ENCODE assay signal across 19 cellular contexts in the genomic region with DNA sequence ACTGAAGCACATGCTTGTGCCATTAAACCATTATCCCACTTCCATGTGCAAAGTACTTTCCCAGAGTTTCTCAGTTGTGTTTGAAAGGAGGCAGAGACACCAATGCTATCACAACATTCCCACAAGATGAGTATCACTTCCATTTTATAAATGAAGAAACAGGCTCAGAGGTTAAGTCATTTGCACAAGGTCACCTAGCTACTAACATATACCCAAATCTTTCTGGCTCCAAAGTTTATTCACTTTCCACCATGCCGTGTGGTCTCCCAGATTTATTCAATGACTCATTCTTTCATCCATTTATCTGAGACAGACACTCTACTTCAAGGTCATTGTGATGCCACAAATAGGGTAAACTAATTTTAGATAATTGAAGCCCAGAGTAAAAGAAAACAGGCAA. TPM values are rescaled to one million over a fixed set of nuclear protein-coding genes. Genes with fewer than 3 reads are reported as not detected.
DNase-seq lines count a peak whose midpoint lies in the region; ATAC-seq and TF ChIP-seq lines count a peak whose summit lies in the region.
"Had no signal": no experiment of that assay in that cellular context is flagged by ENCODE, and none has a peak within 500 bp of the region (broad histone marks: within the 10 kb centered on the region; RNA-seq: fewer than 3 reads in every experiment).

No MANE protein-coding gene starts in this region.

- no peak for TF ChIP-seq CTCF in body of pancreas (IDR thresholded peaks at IDR 0.05)

- peaks cover 25 to 41% of the 10 kb centered on the region in 2 donors for H3K27me3 Mint-ChIP-seq in natural killer cell treated with Interleukin-12 subunit alpha and Interleukin-12 subunit beta and Interleukin-15 and Interleukin-18, amount 100 ng/mL, for 72 hours

- no peaks in the 10 kb centered on the region for H3K79me1 ChIP-seq in neuronal stem cell (ENCODE audit: low read depth, low read length)

- H3K14ac ChIP-seq in neuronal stem cell (ENCODE audit: low read length) = no peak overlapping the region

- H2BK12ac ChIP-seq in neuronal stem cell (ENCODE audit: low read length) = no peak overlapping the region

- H3K9me3 ChIP-seq in body of pancreas = no peaks in the 10 kb centered on the region
- no peaks in the 10 kb centered on the region for H3K9me3 ChIP-seq in neuronal stem cell (replicated peaks in 1 of 2; ENCODE audit: control insufficient read depth in 2 of 2, insufficient read depth in 1 of 2, low read depth in 1 of 2, low read length in 2 of 2)
- H3K9me3 ChIP-seq: heart right ventricle, prostate gland had no signal

- no peak overlapping the region for H3K4ac ChIP-seq in neuronal stem cell (ENCODE audit: low read length)

- no peak overlapping the region for H2AK5ac ChIP-seq in neuronal stem cell (ENCODE audit: low read depth, low read length)

- H3K27ac Mint-ChIP-seq in natural killer cell treated with Interleukin-12 subunit alpha and Interleukin-12 subunit beta and Interleukin-15 and Interleukin-18, amount 100 ng/mL, for 72 hours = no peak overlapping the region
- H3K27ac Mint-ChIP-seq: activated T-helper 2 cell treated with anti-CD3 and anti-CD28 coated beads, Interferon-gamma antibody, Interleukin-2, Interleukin-4, amounts not matched to agents 10 μg/mL and 5 μg/mL and 100 μg/mL, durations not matched to agents 14 hours and 24 hours and 36 hours had no signal

- WGBS in body of pancreas, 2 donors = 12 to 18% methylated on average over 1 of the region's 1 CpG
- no CpG with 5 or more reads among the region's 1 CpG for WGBS in neuronal stem cell (ENCODE audit: extremely low coverage in 2 of 2, insufficient read length in 2 of 2, insufficient replicate concordance in 1 of 2), 2 donors

- no peak overlapping the region for H3K4me2 ChIP-seq in neuronal stem cell (ENCODE audit: insufficient read depth, low read length, poor library complexity, severe bottlenecking)

- DNase-seq in HT1080 (ENCODE audit: low read depth) = peak; percentile 54
- no peak for DNase-seq in body of pancreas
- no peak for DNase-seq in neuronal stem cell (ENCODE audit: low spot score)
- DNase-seq in natural killer cell treated with Interleukin-12 subunit alpha and Interleukin-12 subunit beta and Interleukin-15 and Interleukin-18, amount 100 ng/mL, for 72 hours (ENCODE audit: low spot score) = no peak
- DNase-seq: anterior cingulate cortex; cortex of kidney; DMS79; heart right ventricle; MM.1S; NCI-H187; NCI-H510A; stimulated activated CD4-positive, alpha-beta T cell treated with anti-CD3 and anti-CD28 coated beads, Interleukin-15, amount 100 ng/mL, for 24 hours; substantia nigra had no signal

- H3K36me3 Mint-ChIP-seq in natural killer cell treated with Interleukin-12 subunit alpha and Interleukin-12 subunit beta and Interleukin-15 and Interleukin-18, amount 100 ng/mL, for 72 hours = no peaks in the 10 kb centered on the region

- H3K4me3 ChIP-seq in body of pancreas = no peak overlapping the region
- no peak overlapping the region for H3K4me3 ChIP-seq in neuronal stem cell (ENCODE audit: low read length in 2 of 2)
- H3K4me3 ChIP-seq: heart right ventricle, prostate gland had no signal

- intact Hi-C loops in body of pancreas (cut with DNase I) = no loop called here

- H2BK5ac ChIP-seq in neuronal stem cell (ENCODE audit: low read length) = no peak overlapping the region

- H3K27me3 ChIP-seq in body of pancreas = no peaks in the 10 kb centered on the region
- H3K27me3 ChIP-seq in neuronal stem cell (ENCODE audit: control insufficient read depth in 3 of 3, insufficient read depth in 3 of 3, low read depth in 1 of 3, low read length in 3 of 3) = no peaks in the 10 kb centered on the region
- H3K27me3 ChIP-seq: heart right ventricle had no signal

- H3K23ac ChIP-seq in neuronal stem cell (ENCODE audit: low read depth, low read length, poor library complexity) = no peak overlapping the region

- no peak overlapping the region for H3K18ac ChIP-seq in neuronal stem cell (ENCODE audit: low read length)

- H3K9me3 Mint-ChIP-seq in natural killer cell treated with Interleukin-12 subunit alpha and Interleukin-12 subunit beta and Interleukin-15 and Interleukin-18, amount 100 ng/mL, for 72 hours = no peaks in the 10 kb centered on the region
- H3K9me3 Mint-ChIP-seq: activated T-helper 2 cell treated with anti-CD3 and anti-CD28 coated beads, Interferon-gamma antibody, Interleukin-2, Interleukin-4, amounts not matched to agents 10 μg/mL and 5 μg/mL and 100 μg/mL, durations not matched to agents 14 hours and 24 hours and 36 hours had no signal

- no peak overlapping the region for H4K8ac ChIP-seq in neuronal stem cell (ENCODE audit: low read depth, low read length)

- H3K9ac ChIP-seq in neuronal stem cell (ENCODE audit: low read depth, low read length, poor library complexity) = no peak overlapping the region

- peak overlapping the region; percentile 8 for H2AFZ ChIP-seq in neuronal stem cell (ENCODE audit: low read length)

- H2BK120ac ChIP-seq in neuronal stem cell (ENCODE audit: low read depth, low read length) = no peak overlapping the region

- H3K4me3 Mint-ChIP-seq in natural killer cell treated with Interleukin-12 subunit alpha and Interleukin-12 subunit beta and Interleukin-15 and Interleukin-18, amount 100 ng/mL, for 72 hours = no peak overlapping the region

- no peaks in the 10 kb centered on the region for H3K4me1 ChIP-seq in body of pancreas
- H3K4me1 ChIP-seq in neuronal stem cell (ENCODE audit: control insufficient read depth in 2 of 2, insufficient read depth in 1 of 2, low read depth in 1 of 2, low read length in 2 of 2) = peaks cover 0 to 7% of the 10 kb centered on the region in 2 donors
- H3K4me1 ChIP-seq: prostate gland had no signal

- TF ChIP-seq POLR2A in body of pancreas (IDR thresholded peaks at IDR 0.05) = no peak

- H3K36me3 ChIP-seq in body of pancreas (replicated peaks in 1 of 2; ENCODE audit: insufficient read depth in 1 of 2, low read depth in 2 of 2) (no peaks in the 10 kb centered on the region), neuronal stem cell (replicated peaks in 1 of 2; ENCODE audit: control insufficient read depth in 2 of 2, insufficient read depth in 2 of 2, low read length in 2 of 2) (no peaks in the 10 kb centered on the region)
- H3K36me3 ChIP-seq: heart right ventricle, prostate gland had no signal

- no peaks in the 10 kb centered on the region for H3K4me1 Mint-ChIP-seq in natural killer cell treated with Interleukin-12 subunit alpha and Interleukin-12 subunit beta and Interleukin-15 and Interleukin-18, amount 100 ng/mL, for 72 hours (ENCODE audit: low read depth in 2 of 2)

- H3K27ac ChIP-seq in body of pancreas = no peak overlapping the region
- no peak overlapping the region for H3K27ac ChIP-seq in neuronal stem cell (replicated peaks; ENCODE audit: low read length)
- H3K27ac ChIP-seq: C4-2B, prostate gland had no signal

- no peak overlapping the region for H2BK15ac ChIP-seq in neuronal stem cell (ENCODE audit: low read length)

- H4K91ac ChIP-seq in neuronal stem cell (ENCODE audit: low read depth, low read length, poor library complexity) = no peak overlapping the region

- ATAC-seq in body of pancreas (peak; percentile 21), GM18873 (IDR thresholded peaks at IDR 0.05; ENCODE audit: low FRiP score, unreplicated experiment) (no peak)
- no peak for ATAC-seq in natural killer cell treated with Interleukin-12 subunit alpha and Interleukin-12 subunit beta and Interleukin-15 and Interleukin-18, amount 100 ng/mL, for 72 hours
- ATAC-seq: esophagus mucosa had no signal

RNA-seq across cellular contexts. Expression of a gene that starts 9.4 kb away (rescaled TPM):
- total RNA-seq in HT1080 (2014; rRNA removed; shearing (Covaris generic)) = not detected in 2 replicates
- not detected in 2 replicates for polyA plus RNA-seq in HT1080 (2015; cell fraction: cytosol; rRNA removed)
- polyA plus RNA-seq in HT1080 (2015; cell fraction: nucleus; rRNA removed) = not detected in 2 replicates
- 1 to 10 TPM; 1.3 to 3.1 TPM for total RNA-seq in body of pancreas
- not detected for polyA plus RNA-seq in neuronal stem cell (2013, experiment 1 of 2)
- not detected for polyA plus RNA-seq in neuronal stem cell (2013, experiment 2 of 2)
- not detected for total RNA-seq in natural killer cell treated with Interleukin-12 subunit alpha and Interleukin-12 subunit beta and Interleukin-15 and Interleukin-18, amount 100 ng/mL, for 72 hours
- total RNA-seq: activated T-helper 2 cell treated with anti-CD3 and anti-CD28 coated beads, Interferon-gamma antibody, Interleukin-2, Interleukin-4, amounts not matched to agents 10 μg/mL and 5 μg/mL and 100 μg/mL, durations not matched to agents 14 hours and 24 hours and 36 hours; OCI-LY7 had no signal

RNA-seq across cellular contexts. Expression of a gene that starts 20.0 kb away (rescaled TPM):
- not detected in 2 replicates for total RNA-seq in HT1080 (2014; rRNA removed; shearing (Covaris generic))
- not detected in 2 replicates for polyA plus RNA-seq in HT1080 (2015; cell fraction: cytosol; rRNA removed)
- not detected in 2 replicates for polyA plus RNA-seq in HT1080 (2015; cell fraction: nucleus; rRNA removed)
- 1 to 10 TPM; 1.3 to 4.3 TPM for total RNA-seq in body of pancreas
- not detected for polyA plus RNA-seq in neuronal stem cell (2013, experiment 1 of 2)
- polyA plus RNA-seq in neuronal stem cell (2013, experiment 2 of 2) = not detected
- not detected for total RNA-seq in natural killer cell treated with Interleukin-12 subunit alpha and Interleukin-12 subunit beta and Interleukin-15 and Interleukin-18, amount 100 ng/mL, for 72 hours
- total RNA-seq: activated T-helper 2 cell treated with anti-CD3 and anti-CD28 coated beads, Interferon-gamma antibody, Interleukin-2, Interleukin-4, amounts not matched to agents 10 μg/mL and 5 μg/mL and 100 μg/mL, durations not matched to agents 14 hours and 24 hours and 36 hours; esophagus mucosa; OCI-LY7 had no signal

RNA-seq across cellular contexts. Expression of a gene that starts 30.5 kb away (rescaled TPM):
- total RNA-seq in HT1080 (2014; rRNA removed; shearing (Covaris generic)) = 1.7 and 3.8 TPM in 2 replicates
- 2.1 and 2.8 TPM in 2 replicates for polyA plus RNA-seq in HT1080 (2015; cell fraction: cytosol; rRNA removed)
- 2.3 TPM in 2 replicates for polyA plus RNA-seq in HT1080 (2015; cell fraction: nucleus; rRNA removed)
- 1 to 10 TPM in 1 of 2 donors, not detected in 1; 1.8 TPM for total RNA-seq in body of pancreas
- 7.3 TPM for polyA plus RNA-seq in neuronal stem cell (2013, experiment 1 of 2)
- polyA plus RNA-seq in neuronal stem cell (2013, experiment 2 of 2) = 6.9 TPM
- 1 to 10 TPM; 1.4 to 2.3 TPM for total RNA-seq in natural killer cell treated with Interleukin-12 subunit alpha and Interleukin-12 subunit beta and Interleukin-15 and Interleukin-18, amount 100 ng/mL, for 72 hours

RNA-seq across cellular contexts. Expression of a gene that starts 30.7 kb away (rescaled TPM):
- total RNA-seq in HT1080 (2014; rRNA removed; shearing (Covaris generic)) = 13.7 and 32.1 TPM in 2 replicates
- polyA plus RNA-seq in HT1080 (2015; cell fraction: cytosol; rRNA removed) = 38.0 and 47.1 TPM in 2 replicates
- polyA plus RNA-seq in HT1080 (2015; cell fraction: nucleus; rRNA removed) = 37.7 and 39.4 TPM in 2 replicates
- total RNA-seq in body of pancreas = 10 to 100 TPM in 1 of 2 donors, 1 to 10 TPM in 1; 8.6 to 14.8 TPM
- 108 TPM for polyA plus RNA-seq in neuronal stem cell (2013, experiment 1 of 2)
- 110 TPM for polyA plus RNA-seq in neuronal stem cell (2013, experiment 2 of 2)
- total RNA-seq in natural killer cell treated with Interleukin-12 subunit alpha and Interleukin-12 subunit beta and Interleukin-15 and Interleukin-18, amount 100 ng/mL, for 72 hours = 10 to 100 TPM; 74.0 to 96.2 TPM

RNA-seq across cellular contexts. Expression of a gene that starts 51.7 kb away (rescaled TPM):
- total RNA-seq in HT1080 (2014; rRNA removed; shearing (Covaris generic)) = 0.23 and 0.90 TPM in 2 replicates
- 0.11 and 0.14 TPM in 2 replicates for polyA plus RNA-seq in HT1080 (2015; cell fraction: cytosol; rRNA removed)
- polyA plus RNA-seq in HT1080 (2015; cell fraction: nucleus; rRNA removed) = 0.15 TPM in 1 of 2 replicates, not detected in the other
- 100 to 1,000 TPM; 162 to 228 TPM for total RNA-seq in body of pancreas
- polyA plus RNA-seq in neuronal stem cell (2013, experiment 1 of 2) = not detected
- polyA plus RNA-seq in neuronal stem cell (2013, experiment 2 of 2) = not detected
- total RNA-seq in natural killer cell treated with Interleukin-12 subunit alpha and Interleukin-12 subunit beta and Interleukin-15 and Interleukin-18, amount 100 ng/mL, for 72 hours = not detected
- total RNA-seq: activated T-helper 2 cell treated with anti-CD3 and anti-CD28 coated beads, Interferon-gamma antibody, Interleukin-2, Interleukin-4, amounts not matched to agents 10 μg/mL and 5 μg/mL and 100 μg/mL, durations not matched to agents 14 hours and 24 hours and 36 hours; OCI-LY7 had no signal
